ENCODE assay signal across 10 cellular contexts in genomic region chr9:110125763-110126351, GRCh38.
DNase-seq lines count a peak whose midpoint lies in the region; ATAC-seq and TF ChIP-seq lines count a peak whose summit lies in the region.
"Had no signal": no experiment of that assay in that cellular context is flagged by ENCODE, and none has a peak within 500 bp of the region (broad histone marks: within the 10 kb centered on the region; RNA-seq: fewer than 3 reads in every experiment).

No MANE protein-coding gene starts in this region.

- H3K4me3 Mint-ChIP-seq in natural killer cell, result no peak overlapping the region
- H3K4me3 Mint-ChIP-seq in natural killer cell treated with Interleukin-12 subunit alpha and Interleukin-12 subunit beta and Interleukin-15 and Interleukin-18, amount 100 ng/mL, for 72 hours, result no peak overlapping the region
- H3K4me3 Mint-ChIP-seq in naive thymus-derived CD4-positive, alpha-beta T cell, result peak overlapping the region; percentile 48 to 83 (median 74)

- H3K9me3 ChIP-seq in naive thymus-derived CD4-positive, alpha-beta T cell (ENCODE audit: control insufficient read depth in 2 of 3, low read length in 3 of 3), result no peaks in the 10 kb centered on the region

- peak overlapping the region; percentile 17 to 80 for H3K27ac Mint-ChIP-seq in natural killer cell
- H3K27ac Mint-ChIP-seq in natural killer cell treated with Interleukin-12 subunit alpha and Interleukin-12 subunit beta and Interleukin-15 and Interleukin-18, amount 100 ng/mL, for 72 hours, result no peak overlapping the region
- H3K27ac Mint-ChIP-seq in naive thymus-derived CD4-positive, alpha-beta T cell, result peak overlapping the region; percentile 56 to 91 (median 75)

- POLR2A ChIA-PET in naive thymus-derived CD4-positive, alpha-beta T cell (lab: Charles Lee), result interaction anchor here (0.6 kb wide), 2 partner anchors 20 to 31 kb away, joined by 3 read pairs; no protein-coding TSS in a partner anchor

- intact Hi-C loops in natural killer cell (cut with micrococcal nuclease), result no loop called here
- intact Hi-C loops in naive thymus-derived CD4-positive, alpha-beta T cell (cut with micrococcal nuclease), result no loop called here

- peak in 1 of 3 donors; percentile 18 for ATAC-seq in natural killer cell
- ATAC-seq in natural killer cell treated with Interleukin-12 subunit alpha and Interleukin-12 subunit beta and Interleukin-15 and Interleukin-18, amount 100 ng/mL, for 72 hours, result no peak
- ATAC-seq in naive thymus-derived CD4-positive, alpha-beta T cell, result no peak
- no peak for ATAC-seq in HG02885 (IDR thresholded peaks at IDR 0.05; ENCODE audit: poor library complexity, unreplicated experiment)
- ATAC-seq in HG03025 (IDR thresholded peaks at IDR 0.05; ENCODE audit: low FRiP score, unreplicated experiment), result no peak

- no peak for DNase-seq in natural killer cell
- no peak for DNase-seq in natural killer cell treated with Interleukin-12 subunit alpha and Interleukin-12 subunit beta and Interleukin-15 and Interleukin-18, amount 100 ng/mL, for 72 hours (ENCODE audit: low spot score)
- peak; percentile 44 for DNase-seq in choroid plexus epithelial cell (ENCODE audit: low read depth)
- peak in 1 of 9 donors; percentile 7 for DNase-seq in naive thymus-derived CD4-positive, alpha-beta T cell
- no peak for DNase-seq in SHP77 (lab: John Stamatoyannopoulos, UW)
- DNase-seq in NCI-H2029 (lab: John Stamatoyannopoulos, UW), result no peak
- DNase-seq: activated CD4-positive, alpha-beta T cell treated with anti-CD3 and anti-CD28 coated beads for 4 hours; DMS153 had no signal

- H3K36me3 ChIP-seq in naive thymus-derived CD4-positive, alpha-beta T cell (ENCODE audit: control insufficient read depth in 2 of 3, insufficient read depth in 3 of 3, low read length in 3 of 3), result no peaks in the 10 kb centered on the region

- H3K27me3 ChIP-seq in naive thymus-derived CD4-positive, alpha-beta T cell (ENCODE audit: control insufficient read depth in 2 of 2, insufficient read depth in 2 of 2, low read length in 2 of 2), result no peaks in the 10 kb centered on the region

- H3K36me3 Mint-ChIP-seq in natural killer cell, result no peaks in the 10 kb centered on the region
- no peaks in the 10 kb centered on the region for H3K36me3 Mint-ChIP-seq in natural killer cell treated with Interleukin-12 subunit alpha and Interleukin-12 subunit beta and Interleukin-15 and Interleukin-18, amount 100 ng/mL, for 72 hours
- no peaks in the 10 kb centered on the region for H3K36me3 Mint-ChIP-seq in naive thymus-derived CD4-positive, alpha-beta T cell

- peaks cover 0 to 16% of the 10 kb centered on the region in 2 donors for H3K4me1 ChIP-seq in naive thymus-derived CD4-positive, alpha-beta T cell (ENCODE audit: control insufficient read depth in 2 of 2, insufficient read depth in 2 of 2, low read length in 2 of 2)

- H3K27me3 Mint-ChIP-seq in natural killer cell (ENCODE audit: low read depth in 2 of 2), result no peaks in the 10 kb centered on the region
- no peaks in the 10 kb centered on the region for H3K27me3 Mint-ChIP-seq in natural killer cell treated with Interleukin-12 subunit alpha and Interleukin-12 subunit beta and Interleukin-15 and Interleukin-18, amount 100 ng/mL, for 72 hours
- H3K27me3 Mint-ChIP-seq in naive thymus-derived CD4-positive, alpha-beta T cell, result no peaks in the 10 kb centered on the region

- TF ChIP-seq CTCF in natural killer cell (IDR thresholded peaks at IDR 0.05) (no peak), choroid plexus epithelial cell (conservative IDR thresholded peaks at IDR 0.05; ENCODE audit: low read depth, low read length) (no peak)

- no peak overlapping the region for H3K27ac ChIP-seq in naive thymus-derived CD4-positive, alpha-beta T cell (ENCODE audit: low read depth, low read length)

- CTCF ChIA-PET in naive thymus-derived CD4-positive, alpha-beta T cell (lab: Charles Lee), result interaction anchor here (1.2 to 1.4 kb wide), 2 partner anchors 19 to 57 kb away, joined by 3 to 4 read pairs; no protein-coding TSS in a partner anchor

- no peaks in the 10 kb centered on the region for H3K9me3 Mint-ChIP-seq in natural killer cell
- H3K9me3 Mint-ChIP-seq in natural killer cell treated with Interleukin-12 subunit alpha and Interleukin-12 subunit beta and Interleukin-15 and Interleukin-18, amount 100 ng/mL, for 72 hours, result no peaks in the 10 kb centered on the region
- no peaks in the 10 kb centered on the region for H3K9me3 Mint-ChIP-seq in naive thymus-derived CD4-positive, alpha-beta T cell

- peaks cover 16 to 18% of the 10 kb centered on the region in 2 donors for H3K4me1 Mint-ChIP-seq in natural killer cell
- peaks cover 15 to 17% of the 10 kb centered on the region in 2 donors for H3K4me1 Mint-ChIP-seq in natural killer cell treated with Interleukin-12 subunit alpha and Interleukin-12 subunit beta and Interleukin-15 and Interleukin-18, amount 100 ng/mL, for 72 hours (ENCODE audit: low read depth in 2 of 2)
- H3K4me1 Mint-ChIP-seq in naive thymus-derived CD4-positive, alpha-beta T cell, result peaks cover 20 to 67% (median 23%) of the 10 kb centered on the region in 7 donors

- peak overlapping the region; percentile 42 for H3K4me3 ChIP-seq in choroid plexus epithelial cell (ENCODE audit: low read depth, low read length)
- H3K4me3 ChIP-seq in naive thymus-derived CD4-positive, alpha-beta T cell (ENCODE audit: low read length), result no peak overlapping the region

Comparison
In these comparisons a context has a peak if more than half of its experiments do, and no peak if none do; other contexts are left out.
1. H3K27ac Mint-ChIP-seq: peak in natural killer cell (2 of 2) and naive thymus-derived CD4-positive, alpha-beta T cell (9 of 9); none in natural killer cell treated with Interleukin-12 subunit alpha and Interleukin-12 subunit beta and Interleukin-15 and Interleukin-18, amount 100 ng/mL, for 72 hours (0 of 2).
2. H3K4me3 Mint-ChIP-seq: peak in naive thymus-derived CD4-positive, alpha-beta T cell (10 of 10); none in natural killer cell (single experiment) and natural killer cell treated with Interleukin-12 subunit alpha and Interleukin-12 subunit beta and Interleukin-15 and Interleukin-18, amount 100 ng/mL, for 72 hours (single experiment).